Comparison of ENCODE assay signal across 8 cellular contexts in genomic region chr4:153465583-153465921, GRCh38. TPM values are rescaled to one million over a fixed set of nuclear protein-coding genes. Genes with fewer than 3 reads are reported as not detected.
DNase-seq lines count a peak whose midpoint lies in the region; TF ChIP-seq lines count a peak whose summit lies in the region.

No MANE protein-coding gene starts in this region.

- intact Hi-C loops in sigmoid colon (cut with DNase I) = loop anchor here (1.0 to 10.0 kb wide), 4 partner anchors 33 to 341 kb away; partner anchors contain the start of gene MND1

- H3K4me1 ChIP-seq in HEK293 (ENCODE audit: control insufficient read depth, insufficient read depth, low read length) = 0 out of 2 replicates have a peak, but pooled peaks cover 3% of the 10 kb centered on the region
- H3K4me1 ChIP-seq in iPS DF 6.9 (ENCODE audit: control insufficient read depth, insufficient read depth, low read length) = 0 out of 2 replicates have a peak, but pooled peaks cover 1% of the 10 kb centered on the region
- H3K4me1 ChIP-seq in sigmoid colon = peaks cover 0 to 55% (median 40%) of the 10 kb centered on the region in 4 donors

- TF ChIP-seq POLR2A in sigmoid colon (IDR thresholded peaks at IDR 0.05) = no peak

- H3K4me3 ChIP-seq in HEK293 (ENCODE audit: low read depth, low read length) (peak overlapping the region; percentile 40), iPS DF 6.9 (ENCODE audit: low read length) (peak overlapping the region; percentile 46; the same call in 1 of the 2 replicates), sigmoid colon (peak overlapping the region; percentile 80 to 98 (median 86))

- TF ChIP-seq CTCF in HEK293 (tag by site-specific recombination; IDR thresholded peaks at IDR 0.05) (no peak; the same call in 1 of the 2 replicates), sigmoid colon (IDR thresholded peaks at IDR 0.05) (peak in 2 of 4 experiments; percentile 35 to 37)

- POLR2A ChIA-PET in HEK293 (lab: Yijun Ruan, JAX) = interaction anchor here (0.6 to 2.2 kb wide), 7 partner anchors 14 to 179 kb away, joined by 3 to 10 read pairs (median 4); partner anchors contain the start of gene MND1

- TF ChIP-seq EP300 in sigmoid colon (IDR thresholded peaks at IDR 0.05) = no peak

- no CpG with 5 or more reads among the region's 16 CpGs for WGBS in iPS DF 6.9 (ENCODE audit: insufficient coverage, insufficient read length)
- WGBS in sigmoid colon, 2 donors = 0 to 2% methylated on average over 16 of the region's 16 CpGs

- CTCF ChIA-PET in HEK293 (lab: Yijun Ruan, JAX) = interaction anchor here (0.6 to 1.9 kb wide), 2 partner anchors 31 to 108 kb away, joined by 3 to 7 read pairs; no protein-coding TSS in a partner anchor

- H3K27ac ChIP-seq in HEK293 (ENCODE audit: extremely low read depth, low read depth, low read length) (peak overlapping the region; percentile 64; the same call in 1 of the 2 replicates), iPS DF 6.9 (ENCODE audit: low read length) (no peak overlapping the region), sigmoid colon (peak overlapping the region; percentile 83 to 89 (median 86))

- no peaks in the 10 kb centered on the region; a peak in 1 of 3 replicates for H3K36me3 ChIP-seq in HEK293 (ENCODE audit: control insufficient read depth in 2 of 2, insufficient read depth in 1 of 2, low read length in 2 of 2)
- H3K36me3 ChIP-seq in iPS DF 6.9 (ENCODE audit: control insufficient read depth, insufficient read depth, low read length) = no peaks in the 10 kb centered on the region
- H3K36me3 ChIP-seq in sigmoid colon = no peaks in the 10 kb centered on the region

- DNase-seq in NCI-H2171 treated with DMSO at 0.1 percent for 48 hours (lab: John Stamatoyannopoulos, UW) = peak; percentile 26
- DNase-seq in NCI-H2171 (lab: John Stamatoyannopoulos, UW) = no peak
- DNase-seq in NCI-H748 treated with DMSO at 0.1 percent for 48 hours (lab: John Stamatoyannopoulos, UW) = peak; percentile 59
- peak; percentile 76 for DNase-seq in astrocyte of the hippocampus (ENCODE audit: low read depth, low spot score)
- no peak for DNase-seq in iPS DF 6.9 (ENCODE audit: low read depth, low spot score)
- peak; percentile 75 for DNase-seq in sigmoid colon
- no peak for DNase-seq in NCI-H1930 (lab: John Stamatoyannopoulos, UW)

- no peaks in the 10 kb centered on the region for H3K9me3 ChIP-seq in HEK293 (ENCODE audit: control insufficient read depth, insufficient read depth, low read depth, low read length)
- no peaks in the 10 kb centered on the region for H3K9me3 ChIP-seq in iPS DF 6.9 (ENCODE audit: control insufficient read depth, insufficient read depth, low read length)
- H3K9me3 ChIP-seq in sigmoid colon = no peaks in the 10 kb centered on the region

- H3K27me3 ChIP-seq in iPS DF 6.9 (ENCODE audit: control insufficient read depth, insufficient read depth, low read length) (no peaks in the 10 kb centered on the region), sigmoid colon (no peaks in the 10 kb centered on the region)

TF ChIP-seq in HEK293, 187 proteins besides CTCF, POLR2A, EP300 and RAD21:
- TF ChIP-seq, protein P1, sequence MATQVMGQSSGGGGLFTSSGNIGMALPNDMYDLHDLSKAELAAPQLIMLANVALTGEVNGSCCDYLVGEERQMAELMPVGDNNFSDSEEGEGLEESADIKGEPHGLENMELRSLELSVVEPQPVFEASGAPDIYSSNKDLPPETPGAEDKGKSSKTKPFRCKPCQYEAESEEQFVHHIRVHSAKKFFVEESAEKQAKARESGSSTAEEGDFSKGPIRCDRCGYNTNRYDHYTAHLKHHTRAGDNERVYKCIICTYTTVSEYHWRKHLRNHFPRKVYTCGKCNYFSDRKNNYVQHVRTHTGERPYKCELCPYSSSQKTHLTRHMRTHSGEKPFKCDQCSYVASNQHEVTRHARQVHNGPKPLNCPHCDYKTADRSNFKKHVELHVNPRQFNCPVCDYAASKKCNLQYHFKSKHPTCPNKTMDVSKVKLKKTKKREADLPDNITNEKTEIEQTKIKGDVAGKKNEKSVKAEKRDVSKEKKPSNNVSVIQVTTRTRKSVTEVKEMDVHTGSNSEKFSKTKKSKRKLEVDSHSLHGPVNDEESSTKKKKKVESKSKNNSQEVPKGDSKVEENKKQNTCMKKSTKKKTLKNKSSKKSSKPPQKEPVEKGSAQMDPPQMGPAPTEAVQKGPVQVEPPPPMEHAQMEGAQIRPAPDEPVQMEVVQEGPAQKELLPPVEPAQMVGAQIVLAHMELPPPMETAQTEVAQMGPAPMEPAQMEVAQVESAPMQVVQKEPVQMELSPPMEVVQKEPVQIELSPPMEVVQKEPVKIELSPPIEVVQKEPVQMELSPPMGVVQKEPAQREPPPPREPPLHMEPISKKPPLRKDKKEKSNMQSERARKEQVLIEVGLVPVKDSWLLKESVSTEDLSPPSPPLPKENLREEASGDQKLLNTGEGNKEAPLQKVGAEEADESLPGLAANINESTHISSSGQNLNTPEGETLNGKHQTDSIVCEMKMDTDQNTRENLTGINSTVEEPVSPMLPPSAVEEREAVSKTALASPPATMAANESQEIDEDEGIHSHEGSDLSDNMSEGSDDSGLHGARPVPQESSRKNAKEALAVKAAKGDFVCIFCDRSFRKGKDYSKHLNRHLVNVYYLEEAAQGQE (tag by site-specific recombination; IDR thresholded peaks at IDR 0.05) = peak; percentile 63
- TF ChIP-seq ZNF335 (tag by site-specific recombination; conservative IDR thresholded peaks at IDR 0.05) = peak; percentile 49
- TF ChIP-seq ZEB2 (tag by site-specific recombination; IDR thresholded peaks at IDR 0.05) = 0 out of 2 replicates have a peak, but pooled peaks have one; percentile 9
- peak; percentile 15; the same call in 1 of the 2 replicates for TF ChIP-seq ZXDB (tag by site-specific recombination; IDR thresholded peaks at IDR 0.05)
- TF ChIP-seq, protein P2, sequence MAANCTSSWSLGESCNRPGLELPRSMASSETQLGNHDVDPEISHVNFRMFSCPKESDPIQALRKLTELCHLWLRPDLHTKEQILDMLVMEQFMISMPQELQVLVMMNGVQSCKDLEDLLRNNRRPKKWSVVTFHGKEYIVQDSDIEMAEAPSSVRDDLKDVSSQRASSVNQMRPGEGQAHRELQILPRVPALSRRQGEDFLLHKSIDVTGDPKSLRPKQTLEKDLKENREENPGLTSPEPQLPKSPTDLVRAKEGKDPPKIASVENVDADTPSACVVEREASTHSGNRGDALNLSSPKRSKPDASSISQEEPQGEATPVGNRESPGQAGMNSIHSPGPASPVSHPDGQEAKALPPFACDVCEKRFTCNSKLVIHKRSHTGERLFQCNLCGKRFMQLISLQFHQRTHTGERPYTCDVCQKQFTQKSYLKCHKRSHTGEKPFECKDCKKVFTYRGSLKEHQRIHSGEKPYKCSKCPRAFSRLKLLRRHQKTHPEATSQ (tag by site-specific recombination; IDR thresholded peaks at IDR 0.05) = no peak

RNA-seq across cellular contexts. Expression of gene TMEM131L, which starts 0.6 kb away (rescaled TPM):
- 10 to 100 TPM in 3 of 4 donors, 1 to 10 TPM in 1; 8.2 to 27.2 (median 15.6) TPM for total RNA-seq in sigmoid colon
- polyA plus RNA-seq in sigmoid colon = 10 to 100 TPM in 1 of 3 donors, under 1 TPM in 2; 0.60 to 15.2 (median 0.69) TPM

Comparison
In these comparisons a context has a peak if more than half of its experiments do, and no peak if none do; other contexts are left out.
1. DNase-seq: peak in NCI-H2171 treated with DMSO at 0.1 percent for 48 hours (single experiment), NCI-H748 treated with DMSO at 0.1 percent for 48 hours (single experiment), astrocyte of the hippocampus (single experiment) and sigmoid colon (single experiment); none in NCI-H2171 (single experiment), iPS DF 6.9 (single experiment) and NCI-H1930 (0 of 2).
2. Peak in every context shown above with its lines, with median percentiles within 50 percentile points of each other: H3K4me3 ChIP-seq.